1 cellular context compared by ENCODE assay signal in the genomic region with DNA sequence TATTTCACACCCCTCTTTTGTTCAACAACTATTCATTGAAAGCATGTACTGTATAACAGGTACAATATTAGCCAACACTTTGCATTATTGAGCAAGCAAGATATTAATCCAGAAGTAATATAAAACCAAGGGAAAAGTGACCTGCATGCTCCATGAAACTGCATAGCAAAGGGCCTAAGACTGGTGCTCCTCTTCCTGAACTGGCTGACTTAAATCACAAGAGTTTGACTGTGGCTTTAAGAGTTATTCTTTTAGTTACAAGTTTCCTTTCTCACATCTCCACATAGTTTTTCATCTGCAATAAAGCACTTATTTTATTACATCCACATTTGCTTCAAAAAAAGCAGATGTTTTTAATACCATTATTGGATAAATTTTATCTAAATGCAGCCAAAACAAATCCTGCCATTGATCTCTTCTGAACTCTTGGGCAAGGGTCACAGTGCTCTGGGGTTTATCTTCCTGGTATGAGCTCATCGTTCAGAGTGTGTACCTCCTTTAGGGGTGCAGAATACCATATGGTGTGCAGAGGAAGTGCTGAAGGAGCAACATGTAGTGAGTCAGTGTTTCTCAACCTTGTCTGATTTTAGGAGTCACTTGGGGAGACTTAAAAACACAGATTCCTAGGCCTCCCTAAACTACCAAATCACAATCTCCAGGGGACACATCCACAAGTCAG.
A peak's percentile ranks its signal among the peaks of the same experiment; 100 is the strongest.
TF ChIP-seq lines count a peak whose summit lies in the region.

No MANE protein-coding gene starts in this region.

TF ChIP-seq in GM12878, 131 proteins besides CTCF, POLR2A, EP300 and RAD21 (continued from another document):
- TF ChIP-seq, protein P1, sequence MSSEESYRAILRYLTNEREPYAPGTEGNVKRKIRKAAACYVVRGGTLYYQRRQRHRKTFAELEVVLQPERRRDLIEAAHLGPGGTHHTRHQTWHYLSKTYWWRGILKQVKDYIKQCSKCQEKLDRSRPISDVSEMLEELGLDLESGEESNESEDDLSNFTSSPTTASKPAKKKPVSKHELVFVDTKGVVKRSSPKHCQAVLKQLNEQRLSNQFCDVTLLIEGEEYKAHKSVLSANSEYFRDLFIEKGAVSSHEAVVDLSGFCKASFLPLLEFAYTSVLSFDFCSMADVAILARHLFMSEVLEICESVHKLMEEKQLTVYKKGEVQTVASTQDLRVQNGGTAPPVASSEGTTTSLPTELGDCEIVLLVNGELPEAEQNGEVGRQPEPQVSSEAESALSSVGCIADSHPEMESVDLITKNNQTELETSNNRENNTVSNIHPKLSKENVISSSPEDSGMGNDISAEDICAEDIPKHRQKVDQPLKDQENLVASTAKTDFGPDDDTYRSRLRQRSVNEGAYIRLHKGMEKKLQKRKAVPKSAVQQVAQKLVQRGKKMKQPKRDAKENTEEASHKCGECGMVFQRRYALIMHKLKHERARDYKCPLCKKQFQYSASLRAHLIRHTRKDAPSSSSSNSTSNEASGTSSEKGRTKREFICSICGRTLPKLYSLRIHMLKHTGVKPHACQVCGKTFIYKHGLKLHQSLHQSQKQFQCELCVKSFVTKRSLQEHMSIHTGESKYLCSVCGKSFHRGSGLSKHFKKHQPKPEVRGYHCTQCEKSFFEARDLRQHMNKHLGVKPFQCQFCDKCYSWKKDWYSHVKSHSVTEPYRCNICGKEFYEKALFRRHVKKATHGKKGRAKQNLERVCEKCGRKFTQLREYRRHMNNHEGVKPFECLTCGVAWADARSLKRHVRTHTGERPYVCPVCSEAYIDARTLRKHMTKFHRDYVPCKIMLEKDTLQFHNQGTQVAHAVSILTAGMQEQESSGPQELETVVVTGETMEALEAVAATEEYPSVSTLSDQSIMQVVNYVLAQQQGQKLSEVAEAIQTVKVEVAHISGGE (CRISPR knock-in tag; IDR thresholded peaks at IDR 0.05) = no peak
- TF ChIP-seq MEF2B (IDR thresholded peaks at IDR 0.05; ENCODE audit: partially characterized antibody, poor library complexity, severe bottlenecking) = no peak
- TF ChIP-seq ATF7 (IDR thresholded peaks at IDR 0.05; ENCODE audit: low read depth) = peak; percentile 62
- TF ChIP-seq BHLHE40 (IDR thresholded peaks at IDR 0.05; ENCODE audit: borderline replicate concordance in 1 of 2, low read depth in 2 of 2, low read length in 1 of 2) = no peak
- TF ChIP-seq HDAC6 (IDR thresholded peaks at IDR 0.05; ENCODE audit: unreplicated experiment) = no peak
